In genomic region chr4:3297066-3297859, GRCh38 we compare ENCODE assay signal across 27 cellular contexts. TPM values are rescaled to one million over a fixed set of nuclear protein-coding genes. Genes with fewer than 3 reads are reported as not detected.
DNase-seq lines count a peak whose midpoint lies in the region; ATAC-seq, FAIRE-seq and TF ChIP-seq lines count a peak whose summit lies in the region.
"Had no signal": no experiment of that assay in that cellular context is flagged by ENCODE, and none has a peak within 500 bp of the region (broad histone marks: within the 10 kb centered on the region; RNA-seq: fewer than 3 reads in every experiment).

No MANE protein-coding gene starts in this region.

- 63% methylated on average over 13 of the region's 13 CpGs for WGBS in GM12878 (ENCODE audit: insufficient coverage, insufficient replicate concordance, low lambda C conversion rate, missing lambda C conversion rate)

- TF ChIP-seq CTCF in GM12878 (IDR thresholded peaks at IDR 0.05 in 2 of 3, conservative IDR thresholded peaks at IDR 0.05 in 1 of 3; ENCODE audit: control insufficient read depth in 2 of 3, extremely low read depth in 1 of 3, insufficient read depth in 1 of 3, low read depth in 3 of 3, low read length in 3 of 3), result no peak

- POLR2A ChIA-PET in GM12878 (lab: Charles Lee), result no interaction called here
- POLR2A ChIA-PET in naive thymus-derived CD8-positive, alpha-beta T cell (lab: Charles Lee), result interaction anchor here (0.6 kb wide), 1 partner anchor 199 kb away, joined by 5 read pairs; no protein-coding TSS in a partner anchor

- TF ChIP-seq RAD21 in GM12878 (IDR thresholded peaks at IDR 0.05; ENCODE audit: insufficient read depth, low read depth, low read length), result no peak

- H3K27me3 Mint-ChIP-seq in naive thymus-derived CD8-positive, alpha-beta T cell, result peaks cover 0 to 13% (median 2%) of the 10 kb centered on the region in 5 donors

- H3K9ac ChIP-seq in GM12878 (ENCODE audit: control insufficient read depth, insufficient read depth, low read length), result no peak overlapping the region

- TF ChIP-seq EP300 in GM12878 (IDR thresholded peaks at IDR 0.05; ENCODE audit: borderline replicate concordance in 1 of 2, control insufficient read depth in 1 of 2, low read depth in 2 of 2, low read length in 2 of 2), result no peak

- SMC1A ChIA-PET in GM12878 (lab: Charles Lee; ENCODE audit: uncharacterized antibody, unreplicated experiment), result no interaction called here

- RAD21 ChIA-PET in GM12878 (lab: Charles Lee; ENCODE audit: unreplicated experiment), result no interaction called here

- TF ChIP-seq POLR2A in GM12878 (IDR thresholded peaks at IDR 0.05; ENCODE audit: low read depth, low read length), result no peak

- H3K4me1 ChIP-seq in GM12878 (ENCODE audit: control insufficient read depth, insufficient read depth, low read length), result peaks cover 9% of the 10 kb centered on the region

- no peaks in the 10 kb centered on the region; the same call in 1 of the 3 replicates for H3K9me3 ChIP-seq in GM12878 (replicated peaks; ENCODE audit: control insufficient read depth, insufficient read depth, low read length)

- in situ Hi-C loops in GM12878 (cut with MboI), result no loop called here

- peaks cover 0 to 3% of the 10 kb centered on the region in 2 experiments; a peak in 1 of 4 replicates for H3K27me3 ChIP-seq in GM12878 (replicated peaks in 1 of 2; ENCODE audit: control insufficient read depth in 2 of 2, insufficient read depth in 2 of 2, low read length in 1 of 2)
- H3K27me3 ChIP-seq: heart right ventricle, tibial artery had no signal

- H3K4me3 ChIP-seq in GM12878, result no peak overlapping the region
- H3K4me3 ChIP-seq: heart right ventricle, tibial artery had no signal

- FAIRE-seq in GM12878 (lab: Jason Lieb, UNC), result no peak
- FAIRE-seq: astrocyte had no signal

- peak; percentile 42 for DNase-seq in activated CD8-positive, alpha-beta memory T cell treated with anti-CD3 and anti-CD28 coated beads for 24 hours
- DNase-seq in activated CD8-positive, alpha-beta memory T cell treated with anti-CD3 and anti-CD28 coated beads, Interleukin-2, amount 50 U/mL, for 4 hours, result no peak
- DNase-seq in GM12878 (ENCODE audit: low read depth, low spot score) (no peak), left lobe of liver (ENCODE audit: low spot score) (peak; percentile 32), sciatic nerve (ENCODE audit: low spot score) (peak; percentile 14)
- no peak for DNase-seq in naive thymus-derived CD8-positive, alpha-beta T cell
- DNase-seq: activated naive CD8-positive, alpha-beta T cell treated with anti-CD3 and anti-CD28 coated beads, Interleukin-2, amount 10 ng/mL, durations not matched to agents 7 days and 5 days; cerebellar nuclear complex; DMS153; erythroblast; GOT3; heart right ventricle; left colon; NCI-H1105 treated with DMSO at 0.1 percent for 48 hours; NCI-H2029; NCI-H345; stimulated activated CD4-positive, alpha-beta T cell treated with anti-CD3 and anti-CD28 coated beads, Interleukin-15, amount 100 ng/mL, for 24 hours; stimulated activated naive CD8-positive, alpha-beta T cell treated with anti-CD3 and anti-CD28 coated beads, Interleukin-15, Interleukin-2, amounts not matched to agents 100 U/mL and 50 U/mL, for 24 hours had no signal

- H4K20me1 ChIP-seq in GM12878 (ENCODE audit: control insufficient read depth, insufficient read depth), result no peaks in the 10 kb centered on the region

- H3K36me3 ChIP-seq in GM12878 (ENCODE audit: control insufficient read depth in 2 of 2, insufficient read depth in 2 of 2, low read length in 1 of 2), result no peaks in the 10 kb centered on the region
- H3K36me3 ChIP-seq: heart right ventricle, tibial artery had no signal

- H3K79me2 ChIP-seq in GM12878 (ENCODE audit: control insufficient read depth, insufficient read depth, low read length), result no peaks in the 10 kb centered on the region

- no peak for ATAC-seq in GM12878
- no peak for ATAC-seq in left lobe of liver
- no peak for ATAC-seq in sciatic nerve
- ATAC-seq in HG03280 (IDR thresholded peaks at IDR 0.05; ENCODE audit: unreplicated experiment), result no peak
- ATAC-seq in naive thymus-derived CD8-positive, alpha-beta T cell, result no peak
- ATAC-seq in GM21360 (IDR thresholded peaks at IDR 0.05; ENCODE audit: unreplicated experiment), result no peak
- ATAC-seq: CD8-positive, alpha-beta T cell; heart right ventricle; left colon; stimulated activated naive CD8-positive, alpha-beta T cell treated with anti-CD3 and anti-CD28 coated beads, Interleukin-15, Interleukin-2, amounts not matched to agents 100 U/mL and 50 U/mL, for 24 hours had no signal

- peaks cover 0 to 16% (median 10%) of the 10 kb centered on the region in 3 donors for H3K36me3 Mint-ChIP-seq in naive thymus-derived CD8-positive, alpha-beta T cell
- H3K36me3 Mint-ChIP-seq: activated naive CD8-positive, alpha-beta T cell treated with anti-CD3 and anti-CD28 coated beads, Interleukin-2, amount 10 ng/mL, durations not matched to agents 7 days and 5 days; CD8-positive, alpha-beta T cell had no signal

- H3K27ac Mint-ChIP-seq in naive thymus-derived CD8-positive, alpha-beta T cell, result peak overlapping the region in 1 of 10 donors; percentile 65
- H3K27ac Mint-ChIP-seq: activated naive CD8-positive, alpha-beta T cell treated with anti-CD3 and anti-CD28 coated beads, Interleukin-2, amount 10 ng/mL, durations not matched to agents 7 days and 5 days; activated T-helper 1 cell treated with anti-CD3 and anti-CD28 coated beads, Interleukin-12 subunit alpha, Interleukin-12 subunit beta, Interleukin-2, Interleukin-4 antibody, amounts not matched to agents 30 ng/mL and 10 ng/mL and 1 ng/mL, durations not matched to agents 14 hours and 24 hours and 36 hours; CD8-positive, alpha-beta T cell had no signal

- H3K27ac ChIP-seq in GM12878 (ENCODE audit: control insufficient read depth, insufficient read depth), result no peak overlapping the region
- H3K27ac ChIP-seq: 22Rv1, heart right ventricle, HL-60, RWPE1, tibial artery had no signal

- intact Hi-C loops in GM12878 (cut with micrococcal nuclease; ENCODE audit: unreplicated experiment), result no loop called here
- intact Hi-C loops in sciatic nerve (cut with DNase I), result no loop called here

- no peak overlapping the region for H2AFZ ChIP-seq in GM12878 (ENCODE audit: control insufficient read depth, low read depth, low read length)

- H3K4me3 Mint-ChIP-seq in naive thymus-derived CD8-positive, alpha-beta T cell, result no peak overlapping the region
- H3K4me3 Mint-ChIP-seq: activated naive CD8-positive, alpha-beta T cell treated with anti-CD3 and anti-CD28 coated beads, Interleukin-2, amount 10 ng/mL, durations not matched to agents 7 days and 5 days; activated T-helper 1 cell treated with anti-CD3 and anti-CD28 coated beads, Interleukin-12 subunit alpha, Interleukin-12 subunit beta, Interleukin-2, Interleukin-4 antibody, amounts not matched to agents 30 ng/mL and 10 ng/mL and 1 ng/mL, durations not matched to agents 14 hours and 24 hours and 36 hours; CD8-positive, alpha-beta T cell had no signal

- H3K4me2 ChIP-seq in GM12878 (ENCODE audit: control insufficient read depth, insufficient read depth), result no peak overlapping the region

- CTCF ChIA-PET in GM12878 (lab: Yijun Ruan, JAX), result interaction anchor here (0.6 kb wide), 2 partner anchors 72 to 1064 kb away, joined by 3 read pairs; no protein-coding TSS in a partner anchor

- BruUV-seq in GM12878 (replicated peaks; lab: Mats Ljungman, UMichigan), result no TSS peak

- H3K9me3 Mint-ChIP-seq in naive thymus-derived CD8-positive, alpha-beta T cell, result peaks cover 2 to 23% (median 12%) of the 10 kb centered on the region in 9 donors
- H3K9me3 Mint-ChIP-seq: activated naive CD8-positive, alpha-beta T cell treated with anti-CD3 and anti-CD28 coated beads, Interleukin-2, amount 10 ng/mL, durations not matched to agents 7 days and 5 days; activated T-helper 1 cell treated with anti-CD3 and anti-CD28 coated beads, Interleukin-12 subunit alpha, Interleukin-12 subunit beta, Interleukin-2, Interleukin-4 antibody, amounts not matched to agents 30 ng/mL and 10 ng/mL and 1 ng/mL, durations not matched to agents 14 hours and 24 hours and 36 hours had no signal

- peaks cover 23 to 62% (median 38%) of the 10 kb centered on the region in 4 donors for H3K4me1 Mint-ChIP-seq in naive thymus-derived CD8-positive, alpha-beta T cell

RNA-seq across cellular contexts. Expression of gene RGS12, which starts 4.4 kb away (rescaled TPM):
- total RNA-seq in GM12878 (2013; cell fraction: nucleolus; rRNA removed), result 15.5 and 31.9 TPM in 2 replicates
- 0.51 and 0.76 TPM in 2 replicates for total RNA-seq in GM12878 (2014; rRNA removed)
- 0.41 and 1.1 TPM in 2 replicates for total RNA-seq in GM12878 (2014; rRNA removed; fragmentation: Illumina TruSeq; extraction: Trizol)
- total RNA-seq in GM12878 (2021), result 0.85 and 2.2 TPM in 2 replicates
- polyA plus RNA-seq in GM12878 (2011; ENCODE audit: low read depth), result 0.96 TPM
- polyA plus RNA-seq in GM12878 (2011; rRNA removed), result 0.37 and 0.39 TPM in 2 replicates
- polyA plus RNA-seq in GM12878 (2011; cell fraction: cytosol; rRNA removed), result 0.13 and 0.90 TPM in 2 replicates
- 2.2 and 2.7 TPM in 2 replicates for polyA plus RNA-seq in GM12878 (2011; cell fraction: nucleus; rRNA removed)
- 2.4 and 2.6 TPM in 2 replicates for polyA plus RNA-seq in GM12878 (2012)
- polyA plus RNA-seq in GM12878 (2014; fragmentation: Illumina TruSeq; extraction: Trizol), result 0.06 and 0.40 TPM in 2 replicates
- polyA plus RNA-seq in GM12878 (2014; fragmentation: Nextera tagmentation; extraction: Ambion mirVana), result under 1 TPM; 0.02 to 0.07 TPM
- polyA plus RNA-seq in GM12878 (2014; rRNA removed), result 0.28 and 0.96 TPM in 2 replicates
- 1 to 10 TPM in 1 of 2 experiments, under 1 TPM in 1; 0.99 to 1.2 TPM for polyA plus RNA-seq in GM12878 (2016; fragmentation: Nextera tagmentation; extraction: Ambion mirVana)
- 0.22 and 0.98 TPM in 2 replicates for polyA minus RNA-seq in GM12878 (2011; rRNA and poly(A)+ RNA removed)
- polyA minus RNA-seq in GM12878 (2011; cell fraction: cytosol; rRNA and poly(A)+ RNA removed), result 0.53 TPM in 1 of 2 replicates, not detected in the other
- polyA minus RNA-seq in GM12878 (2011; cell fraction: nucleus; rRNA and poly(A)+ RNA removed), result 1.7 and 1.8 TPM in 2 replicates
- total RNA-seq in left lobe of liver, result 29.3 TPM
- total RNA-seq in sciatic nerve, result 40.7 TPM
- total RNA-seq in naive thymus-derived CD8-positive, alpha-beta T cell, result 1 to 10 TPM; 1.2 to 1.6 TPM
- polyA plus RNA-seq in naive thymus-derived CD8-positive, alpha-beta T cell, result 1 to 10 TPM; 2.0 to 2.6 (median 2.1) TPM

RNA-seq across cellular contexts. Expression of gene MSANTD1, which starts 48.3 kb away (rescaled TPM):
- total RNA-seq in GM12878 (2013; cell fraction: nucleolus; rRNA removed), result 3.4 and 3.6 TPM in 2 replicates
- total RNA-seq in GM12878 (2014; rRNA removed) (0.11 and 0.28 TPM in 2 replicates), GM12878 (2014; rRNA removed; fragmentation: Illumina TruSeq; extraction: Trizol) (0.14 and 0.22 TPM in 2 replicates), GM12878 (2021) (0.37 and 0.87 TPM in 2 replicates), left lobe of liver (1.1 TPM), sciatic nerve (1.8 TPM)
- 0.16 TPM for polyA plus RNA-seq in GM12878 (2011; ENCODE audit: low read depth)
- polyA plus RNA-seq in GM12878 (2011; rRNA removed) (0.04 and 0.11 TPM in 2 replicates), GM12878 (2014; fragmentation: Illumina TruSeq; extraction: Trizol) (0.07 TPM in 1 of 2 replicates, not detected in the other), GM12878 (2014; fragmentation: Nextera tagmentation; extraction: Ambion mirVana) (not detected), GM12878 (2014; rRNA removed) (0.22 and 0.38 TPM in 2 replicates), GM12878 (2016; fragmentation: Nextera tagmentation; extraction: Ambion mirVana) (under 1 TPM; 0.21 to 0.55 TPM)
- 0.04 and 0.10 TPM in 2 replicates for polyA plus RNA-seq in GM12878 (2011; cell fraction: cytosol; rRNA removed)
- polyA plus RNA-seq in GM12878 (2011; cell fraction: nucleus; rRNA removed), result 2.0 and 2.1 TPM in 2 replicates
- 0.38 and 0.49 TPM in 2 replicates for polyA plus RNA-seq in GM12878 (2012)
- polyA minus RNA-seq in GM12878 (2011; rRNA and poly(A)+ RNA removed), result 0.59 and 0.62 TPM in 2 replicates
- polyA minus RNA-seq in GM12878 (2011; cell fraction: cytosol; rRNA and poly(A)+ RNA removed), result not detected in 2 replicates
- polyA minus RNA-seq in GM12878 (2011; cell fraction: nucleus; rRNA and poly(A)+ RNA removed), result 1.3 and 3.3 TPM in 2 replicates
- total RNA-seq in naive thymus-derived CD8-positive, alpha-beta T cell, result 1 to 10 TPM; 1.8 to 2.1 TPM
- polyA plus RNA-seq in naive thymus-derived CD8-positive, alpha-beta T cell, result under 1 TPM in 1 of 3 donors, not detected in 2; 0.18 TPM

Comparison
In these comparisons a context has a peak if more than half of its experiments do, and no peak if none do; other contexts are left out.
1. DNase-seq: peak in activated CD8-positive, alpha-beta memory T cell treated with anti-CD3 and anti-CD28 coated beads for 24 hours (single experiment), left lobe of liver (single experiment) and sciatic nerve (single experiment); none in activated CD8-positive, alpha-beta memory T cell treated with anti-CD3 and anti-CD28 coated beads, Interleukin-2, amount 50 U/mL, for 4 hours (single experiment), GM12878 (single experiment) and naive thymus-derived CD8-positive, alpha-beta T cell (0 of 10).